8 cellular contexts compared by ENCODE assay signal in the genomic region with DNA sequence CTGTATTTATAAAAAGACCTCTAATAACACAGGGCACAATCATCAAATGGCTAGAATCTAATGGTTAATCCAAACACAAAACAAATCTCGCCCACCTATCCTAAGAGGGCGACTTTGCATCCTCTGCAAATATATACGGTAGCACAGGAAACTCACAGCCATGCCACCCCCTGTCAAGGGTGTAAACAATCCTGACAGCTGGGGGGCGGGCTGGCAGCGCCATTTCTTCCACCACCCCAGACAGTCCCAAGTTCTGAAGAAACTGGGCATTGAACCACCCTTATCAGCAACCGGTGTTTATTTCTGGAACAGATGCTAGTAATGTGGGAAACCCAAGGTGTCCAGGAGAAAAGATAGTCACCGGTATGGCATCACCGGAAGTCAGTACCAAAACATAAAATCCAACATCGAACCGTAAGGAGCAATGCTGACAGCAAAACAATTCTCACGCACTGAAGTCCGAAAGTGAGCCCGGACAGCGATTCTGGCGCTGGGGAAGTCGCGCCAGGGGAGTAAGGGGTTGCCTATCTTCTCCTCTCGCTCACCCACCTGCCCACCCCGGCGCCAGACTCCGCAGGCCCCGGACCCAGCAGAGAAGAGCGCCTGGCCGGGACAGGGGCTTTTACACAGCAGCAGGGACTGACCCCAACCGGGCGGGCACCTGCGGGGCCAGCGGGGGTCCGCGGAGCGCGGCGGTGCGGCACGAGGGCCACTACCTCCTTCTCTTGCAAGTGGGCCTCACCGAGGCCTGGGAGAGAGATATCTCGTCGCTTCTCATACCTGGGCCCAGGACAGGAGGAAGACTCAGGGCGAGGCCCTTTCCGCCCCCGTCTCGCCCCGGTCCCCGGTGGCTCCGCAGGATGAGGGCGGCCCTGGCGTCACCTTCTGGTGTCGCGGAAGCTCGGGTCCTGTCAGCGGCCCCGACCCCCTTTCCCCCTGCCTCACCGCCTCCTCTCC. TPM values are rescaled to one million over a fixed set of nuclear protein-coding genes. Genes with fewer than 3 reads are reported as not detected.
DNase-seq lines count a peak whose midpoint lies in the region; ATAC-seq, FAIRE-seq and TF ChIP-seq lines count a peak whose summit lies in the region.

No MANE protein-coding gene starts in this region.

- intact Hi-C loops in aorta (cut with DNase I), result loop anchor here in 1 of 2 donors (2.0 to 5.0 kb wide), 2 partner anchors 36 to 71 kb away; a partner anchor contains a TSS

- peak overlapping the region in 1 of 2 donors; percentile 59 for H3K27ac ChIP-seq in aorta (ENCODE audit: low read depth in 1 of 2, low read length in 2 of 2)

- H3K36me3 Mint-ChIP-seq in neural crest cell (ENCODE audit: low read depth), result no peaks in the 10 kb centered on the region

- H3K9me3 ChIP-seq in aorta (ENCODE audit: control insufficient read depth, low read length), result no peaks in the 10 kb centered on the region

- peaks cover 39% of the 10 kb centered on the region for H3K27me3 Mint-ChIP-seq in neural crest cell (ENCODE audit: low read depth)

- H3K9me3 Mint-ChIP-seq in neural crest cell, result no peaks in the 10 kb centered on the region

- 3% methylated on average over 48 to 53 of the region's 53 CpGs for WGBS in aorta, 2 donors

- DNase-seq in GM12892 (ENCODE audit: insufficient read length) (no peak), NB4 (ENCODE audit: low read depth) (no peak), activated T-helper 1 cell treated with Interleukin-2 at 50 U/mL for 16 hours (ENCODE audit: low read depth) (peak; percentile 49), fibroblast of the aortic adventitia (ENCODE audit: low read depth) (peak; percentile 12), neural crest cell (ENCODE audit: low read depth, low spot score) (no peak), aorta (no peak), LoVo (ENCODE audit: low spot score) (no peak)

- no peaks in the 10 kb centered on the region for H3K27me3 ChIP-seq in aorta (ENCODE audit: control insufficient read depth in 1 of 2, insufficient read depth in 2 of 2, low read length in 1 of 2)

- TF ChIP-seq POLR2A in GM12892 (IDR thresholded peaks at IDR 0.05; ENCODE audit: low read depth, low read length) (0 out of 2 replicates have a peak, but pooled peaks have one; percentile 8), NB4 (IDR thresholded peaks at IDR 0.05; ENCODE audit: extremely low read depth, insufficient read length) (no peak)

- H3K4me3 ChIP-seq in NB4 (ENCODE audit: low read depth, low read length) (peak overlapping the region; percentile 74), fibroblast of the aortic adventitia (ENCODE audit: low read depth, low read length) (peak overlapping the region; percentile 86), aorta (ENCODE audit: low read length in 2 of 2) (peak overlapping the region; percentile 75 to 94)

- H3K4me1 ChIP-seq in aorta (ENCODE audit: control insufficient read depth in 1 of 2, insufficient read depth in 2 of 2, low read length in 2 of 2), result no peaks in the 10 kb centered on the region

- H3K27ac Mint-ChIP-seq in neural crest cell (ENCODE audit: unreplicated experiment), result peak overlapping the region; percentile 96

- no peaks in the 10 kb centered on the region for H3K36me3 ChIP-seq in aorta (ENCODE audit: control insufficient read depth in 1 of 2, insufficient read depth in 2 of 2, low read length in 1 of 2)

- no peak for TF ChIP-seq CTCF in NB4 (IDR thresholded peaks at IDR 0.05; ENCODE audit: low read depth, low read length)
- TF ChIP-seq CTCF in fibroblast of the aortic adventitia (IDR thresholded peaks at IDR 0.05; ENCODE audit: insufficient read depth, low read length), result no peak
- TF ChIP-seq CTCF in neural crest cell (conservative IDR thresholded peaks at IDR 0.05), result no peak

- peak; percentile 85 for FAIRE-seq in GM12892 (lab: Jason Lieb, UNC)

- ATAC-seq in HG02571 (IDR thresholded peaks at IDR 0.05; ENCODE audit: unreplicated experiment) (peak; percentile 44), aorta (ENCODE audit: low FRiP score) (peak; percentile 65)

- H3K4me3 Mint-ChIP-seq in neural crest cell, result peak overlapping the region; percentile 93

- peaks cover 24% of the 10 kb centered on the region for H3K4me1 Mint-ChIP-seq in neural crest cell

RNA-seq across cellular contexts. Expression of a gene that starts 0.6 kb away (rescaled TPM):
- polyA plus RNA-seq in GM12892 (2012; ENCODE audit: missing spikeins), result 11.6 TPM
- total RNA-seq in fibroblast of the aortic adventitia (ENCODE audit: low replicate concordance), result 43.7 and 52.1 TPM in 2 replicates
- total RNA-seq in neural crest cell, result 23.2 TPM in 2 replicates
- total RNA-seq in aorta, result 10 to 100 TPM; 33.7 to 35.8 TPM
- polyA plus RNA-seq in aorta, result 10 to 100 TPM; 17.8 to 28.2 TPM

RNA-seq across cellular contexts. Expression of a gene that starts 37.5 kb away (rescaled TPM):
- polyA plus RNA-seq in GM12892 (2012; ENCODE audit: missing spikeins), result 175 TPM
- total RNA-seq in fibroblast of the aortic adventitia (ENCODE audit: low replicate concordance) (175 and 1,509 TPM in 2 replicates), neural crest cell (80.5 and 86.3 TPM in 2 replicates), aorta (100 to 1,000 TPM; 665 to 881 TPM)
- polyA plus RNA-seq in aorta, result 100 to 1,000 TPM; 213 to 543 TPM

Comparison
In these comparisons a context has a peak if more than half of its experiments do, and no peak if none do; other contexts are left out.
1. DNase-seq: peak in activated T-helper 1 cell treated with Interleukin-2 at 50 U/mL for 16 hours (single experiment) and fibroblast of the aortic adventitia (single experiment); none in GM12892 (single experiment), NB4 (single experiment), neural crest cell (single experiment), aorta (0 of 2) and LoVo (single experiment).
2. Peak in every context shown above with its lines, with median percentiles within 50 percentile points of each other: H3K4me3 ChIP-seq.